Comparison of ENCODE assay signal across 23 cellular contexts in genomic region chr11:59818572-59818971, GRCh38. TPM values are rescaled to one million over a fixed set of nuclear protein-coding genes. Genes with fewer than 3 reads are reported as not detected.
DNase-seq lines count a peak whose midpoint lies in the region; ATAC-seq and TF ChIP-seq lines count a peak whose summit lies in the region.
"Had no signal": no experiment of that assay in that cellular context is flagged by ENCODE, and none has a peak within 500 bp of the region (broad histone marks: within the 10 kb centered on the region; RNA-seq: fewer than 3 reads in every experiment).

No MANE protein-coding gene starts in this region.

- TF ChIP-seq CTCF in HL-60 (IDR thresholded peaks at IDR 0.05; ENCODE audit: insufficient read depth, low read length) = no peak
- no peak for TF ChIP-seq CTCF in CD14-positive monocyte (IDR thresholded peaks at IDR 0.05)
- TF ChIP-seq CTCF in nephron progenitor cell (IDR thresholded peaks at IDR 0.05) = no peak

- no peaks in the 10 kb centered on the region for H3K27me3 ChIP-seq in HL-60 (ENCODE audit: insufficient read depth, poor library complexity, severe bottlenecking)
- H3K27me3 ChIP-seq: colonic mucosa, ovary, right lobe of liver had no signal

- H3K9me3 Mint-ChIP-seq in activated CD4-positive, alpha-beta memory T cell treated with anti-CD3 and anti-CD28 coated beads, Interleukin-2, amount 10 ng/mL, durations not matched to agents 7 days and 5 days = no peaks in the 10 kb centered on the region
- no peaks in the 10 kb centered on the region for H3K9me3 Mint-ChIP-seq in activated CD4-positive, alpha-beta memory T cell treated with anti-CD3 and anti-CD28 coated beads for 36 hours
- H3K9me3 Mint-ChIP-seq in CD14-positive monocyte = no peaks in the 10 kb centered on the region
- no peaks in the 10 kb centered on the region for H3K9me3 Mint-ChIP-seq in nephron progenitor cell
- H3K9me3 Mint-ChIP-seq: activated naive CD4-positive, alpha-beta T cell treated with anti-CD3 and anti-CD28 coated beads, Interleukin-2, amount 50 U/mL, for 24 hours; activated T-cell treated with anti-CD3 and anti-CD28 coated beads, Interleukin-2, amount 50 U/mL, for 24 hours had no signal

- ATAC-seq in GM18502 (IDR thresholded peaks at IDR 0.05; ENCODE audit: poor library complexity, unreplicated experiment) = no peak
- ATAC-seq: HCT116, lower lobe of right lung, Panc1, right lobe of liver had no signal

- no peaks in the 10 kb centered on the region for H3K36me3 Mint-ChIP-seq in activated CD4-positive, alpha-beta memory T cell treated with anti-CD3 and anti-CD28 coated beads, Interleukin-2, amount 10 ng/mL, durations not matched to agents 7 days and 5 days (ENCODE audit: low read depth)
- no peaks in the 10 kb centered on the region for H3K36me3 Mint-ChIP-seq in activated CD4-positive, alpha-beta memory T cell treated with anti-CD3 and anti-CD28 coated beads for 36 hours
- no peaks in the 10 kb centered on the region for H3K36me3 Mint-ChIP-seq in CD14-positive monocyte
- H3K36me3 Mint-ChIP-seq in nephron progenitor cell (ENCODE audit: low read depth) = no peaks in the 10 kb centered on the region
- H3K36me3 Mint-ChIP-seq: activated naive CD4-positive, alpha-beta T cell treated with anti-CD3 and anti-CD28 coated beads, Interleukin-2, amount 50 U/mL, for 24 hours had no signal

- H3K4me3 Mint-ChIP-seq in activated CD4-positive, alpha-beta memory T cell treated with anti-CD3 and anti-CD28 coated beads, Interleukin-2, amount 10 ng/mL, durations not matched to agents 7 days and 5 days = no peak overlapping the region
- no peak overlapping the region for H3K4me3 Mint-ChIP-seq in activated CD4-positive, alpha-beta memory T cell treated with anti-CD3 and anti-CD28 coated beads for 36 hours
- no peak overlapping the region for H3K4me3 Mint-ChIP-seq in CD14-positive monocyte
- H3K4me3 Mint-ChIP-seq in nephron progenitor cell = no peak overlapping the region
- H3K4me3 Mint-ChIP-seq: activated naive CD4-positive, alpha-beta T cell treated with anti-CD3 and anti-CD28 coated beads, Interleukin-2, amount 50 U/mL, for 24 hours; activated T-cell treated with anti-CD3 and anti-CD28 coated beads, Interleukin-2, amount 50 U/mL, for 24 hours had no signal

- H3K27ac ChIP-seq in HL-60 (replicated peaks) = peak overlapping the region; percentile 10; the same call in 1 of the 2 replicates
- H3K27ac ChIP-seq: A549, C4-2B, colonic mucosa, lower lobe of right lung, ovary, right lobe of liver had no signal

- CTCF ChIA-PET in activated CD4-positive, alpha-beta memory T cell treated with anti-CD3 and anti-CD28 coated beads, Interleukin-2, amount 10 ng/mL, durations not matched to agents 7 days and 5 days (lab: Charles Lee) = no interaction called here
- CTCF ChIA-PET in activated CD4-positive, alpha-beta memory T cell treated with anti-CD3 and anti-CD28 coated beads for 36 hours (lab: Charles Lee) = interaction anchor here (2.7 kb wide), 1 partner anchor 100 kb away, joined by 9 read pairs; no protein-coding TSS in a partner anchor

- no peak for DNase-seq in activated CD4-positive, alpha-beta memory T cell treated with anti-CD3 and anti-CD28 coated beads, Interleukin-2, amount 10 ng/mL, durations not matched to agents 7 days and 5 days
- DNase-seq in activated CD4-positive, alpha-beta memory T cell treated with anti-CD3 and anti-CD28 coated beads for 36 hours = no peak
- DNase-seq in HL-60 (ENCODE audit: low read depth in 1 of 2, low spot score in 1 of 2) (peak in 1 of 2 experiments; percentile 14), NOMO-1 (lab: John Stamatoyannopoulos, UW; ENCODE audit: unreplicated experiment in 2 of 2) (peak; percentile 55 to 68), germinal center (ENCODE audit: low spot score) (peak; percentile 21), CD14-positive monocyte (ENCODE audit: low spot score) (no peak), nephron progenitor cell (no peak)
- DNase-seq: activated CD4-positive, alpha-beta T cell treated with anti-CD3 and anti-CD28 coated beads, Interleukin-2, amount 50 U/mL, for 1 hour; activated T-cell treated with anti-CD3 and anti-CD28 coated beads, Interleukin-2, amount 50 U/mL, for 24 hours; colonic mucosa; lower lobe of right lung; NCI-H1048; NCI-H69; ovary; right lobe of liver; stimulated activated naive CD4-positive, alpha-beta T cell treated with Interleukin-2 at 50 U/mL for 16 hours; trophoblast cell had no signal

- H3K27me3 Mint-ChIP-seq in activated CD4-positive, alpha-beta memory T cell treated with anti-CD3 and anti-CD28 coated beads, Interleukin-2, amount 10 ng/mL, durations not matched to agents 7 days and 5 days = no peaks in the 10 kb centered on the region
- no peaks in the 10 kb centered on the region for H3K27me3 Mint-ChIP-seq in activated CD4-positive, alpha-beta memory T cell treated with anti-CD3 and anti-CD28 coated beads for 36 hours
- no peaks in the 10 kb centered on the region for H3K27me3 Mint-ChIP-seq in CD14-positive monocyte (ENCODE audit: low read depth in 3 of 3)
- H3K27me3 Mint-ChIP-seq in nephron progenitor cell (ENCODE audit: low read depth, poor library complexity) = peaks cover 3% of the 10 kb centered on the region
- H3K27me3 Mint-ChIP-seq: activated naive CD4-positive, alpha-beta T cell treated with anti-CD3 and anti-CD28 coated beads, Interleukin-2, amount 50 U/mL, for 24 hours; activated T-cell treated with anti-CD3 and anti-CD28 coated beads, Interleukin-2, amount 50 U/mL, for 24 hours had no signal

- peak overlapping the region; percentile 24 for H3K27ac Mint-ChIP-seq in activated CD4-positive, alpha-beta memory T cell treated with anti-CD3 and anti-CD28 coated beads, Interleukin-2, amount 10 ng/mL, durations not matched to agents 7 days and 5 days
- no peak overlapping the region for H3K27ac Mint-ChIP-seq in activated CD4-positive, alpha-beta memory T cell treated with anti-CD3 and anti-CD28 coated beads for 36 hours
- H3K27ac Mint-ChIP-seq in CD14-positive monocyte = peak overlapping the region in 1 of 7 donors; percentile 61
- no peak overlapping the region for H3K27ac Mint-ChIP-seq in nephron progenitor cell
- H3K27ac Mint-ChIP-seq: activated naive CD4-positive, alpha-beta T cell treated with anti-CD3 and anti-CD28 coated beads, Interleukin-2, amount 50 U/mL, for 24 hours; activated T-cell treated with anti-CD3 and anti-CD28 coated beads, Interleukin-2, amount 50 U/mL, for 24 hours had no signal

- intact Hi-C loops in activated CD4-positive, alpha-beta memory T cell treated with anti-CD3 and anti-CD28 coated beads for 36 hours (cut with micrococcal nuclease) = no loop called here
- intact Hi-C loops in CD14-positive monocyte (cut with micrococcal nuclease) = no loop called here

- POLR2A ChIA-PET in activated CD4-positive, alpha-beta memory T cell treated with anti-CD3 and anti-CD28 coated beads, Interleukin-2, amount 10 ng/mL, durations not matched to agents 7 days and 5 days (lab: Charles Lee) = interaction anchor here (0.7 kb wide), 1 partner anchor 62 kb away, joined by 3 read pairs; no protein-coding TSS in a partner anchor
- POLR2A ChIA-PET in activated CD4-positive, alpha-beta memory T cell treated with anti-CD3 and anti-CD28 coated beads for 36 hours (lab: Charles Lee) = no interaction called here

- peaks cover 30% of the 10 kb centered on the region for H3K4me1 Mint-ChIP-seq in activated CD4-positive, alpha-beta memory T cell treated with anti-CD3 and anti-CD28 coated beads, Interleukin-2, amount 10 ng/mL, durations not matched to agents 7 days and 5 days
- H3K4me1 Mint-ChIP-seq in activated CD4-positive, alpha-beta memory T cell treated with anti-CD3 and anti-CD28 coated beads for 36 hours (ENCODE audit: low read depth) = peaks cover 11% of the 10 kb centered on the region
- peaks cover 24% of the 10 kb centered on the region for H3K4me1 Mint-ChIP-seq in CD14-positive monocyte
- H3K4me1 Mint-ChIP-seq in nephron progenitor cell = peaks cover 11% of the 10 kb centered on the region

- no peak overlapping the region for H3K4me3 ChIP-seq in HL-60 (replicated peaks; ENCODE audit: insufficient read depth, low read length)
- H3K4me3 ChIP-seq: A549, colonic mucosa, lower lobe of right lung, ovary, right lobe of liver had no signal

RNA-seq across cellular contexts. Expression of gene MRPL16, which starts 8.0 kb away (rescaled TPM):
- total RNA-seq in activated CD4-positive, alpha-beta memory T cell treated with anti-CD3 and anti-CD28 coated beads, Interleukin-2, amount 10 ng/mL, durations not matched to agents 7 days and 5 days = 10 to 100 TPM; 77.0 to 77.7 TPM
- total RNA-seq in activated CD4-positive, alpha-beta memory T cell treated with anti-CD3 and anti-CD28 coated beads for 36 hours = 10 to 100 TPM; 80.2 to 80.5 TPM
- 10 to 100 TPM; 71.9 to 75.0 TPM for polyA plus RNA-seq in CD14-positive monocyte

RNA-seq across cellular contexts. Expression of gene CBLIF, which starts 26.7 kb away (rescaled TPM):
- not detected for total RNA-seq in activated CD4-positive, alpha-beta memory T cell treated with anti-CD3 and anti-CD28 coated beads, Interleukin-2, amount 10 ng/mL, durations not matched to agents 7 days and 5 days
- total RNA-seq in activated CD4-positive, alpha-beta memory T cell treated with anti-CD3 and anti-CD28 coated beads for 36 hours = not detected
- polyA plus RNA-seq in CD14-positive monocyte = not detected
- total RNA-seq: lower lobe of right lung, ovary, right lobe of liver had no signal
- polyA plus RNA-seq: A549, ovary had no signal

RNA-seq across cellular contexts. Expression of gene TCN1, which starts 47.7 kb away (rescaled TPM):
- total RNA-seq in activated CD4-positive, alpha-beta memory T cell treated with anti-CD3 and anti-CD28 coated beads, Interleukin-2, amount 10 ng/mL, durations not matched to agents 7 days and 5 days = not detected
- not detected for total RNA-seq in activated CD4-positive, alpha-beta memory T cell treated with anti-CD3 and anti-CD28 coated beads for 36 hours
- not detected for polyA plus RNA-seq in CD14-positive monocyte
- polyA plus RNA-seq: ovary had no signal

Comparison
In these comparisons a context has a peak if more than half of its experiments do, and no peak if none do; other contexts are left out.
1. DNase-seq: peak in NOMO-1 (2 of 2) and germinal center (single experiment); none in activated CD4-positive, alpha-beta memory T cell treated with anti-CD3 and anti-CD28 coated beads, Interleukin-2, amount 10 ng/mL, durations not matched to agents 7 days and 5 days (single experiment), activated CD4-positive, alpha-beta memory T cell treated with anti-CD3 and anti-CD28 coated beads for 36 hours (single experiment), CD14-positive monocyte (single experiment) and nephron progenitor cell (single experiment).